10 cellular contexts compared by ENCODE assay signal in the genomic region with DNA sequence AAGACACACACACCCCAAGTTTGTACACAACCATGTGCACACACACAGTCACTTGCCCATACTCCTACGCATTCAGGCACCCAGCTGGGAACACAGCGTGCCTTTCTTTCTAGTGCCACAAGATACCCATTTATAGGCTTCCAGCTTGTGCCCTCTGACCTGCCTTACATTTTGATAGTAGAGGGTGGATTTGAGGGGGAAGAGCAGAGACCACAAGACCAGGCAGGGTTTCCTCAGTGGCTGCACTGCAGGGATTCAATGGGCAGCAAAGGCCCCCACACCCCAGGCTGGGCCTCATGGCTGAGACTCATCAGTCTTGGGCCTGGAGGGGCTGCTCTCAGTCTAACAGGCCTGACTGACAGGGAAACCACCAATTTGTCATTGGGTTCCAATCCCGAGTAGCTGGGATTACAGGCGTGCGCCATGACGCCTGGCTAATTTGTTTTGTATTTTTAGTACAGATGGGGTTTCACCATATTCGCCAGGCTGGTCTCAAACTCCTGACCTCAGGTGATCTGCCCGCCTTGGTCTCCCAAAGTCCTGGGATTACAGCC. TPM values are rescaled to one million over a fixed set of nuclear protein-coding genes. Genes with fewer than 3 reads are reported as not detected.
DNase-seq lines count a peak whose midpoint lies in the region; ATAC-seq, FAIRE-seq and TF ChIP-seq lines count a peak whose summit lies in the region.
"Had no signal": no experiment of that assay in that cellular context is flagged by ENCODE, and none has a peak within 500 bp of the region (broad histone marks: within the 10 kb centered on the region; RNA-seq: fewer than 3 reads in every experiment).

No MANE protein-coding gene starts in this region.

- no peaks in the 10 kb centered on the region for H3K9me3 ChIP-seq in heart left ventricle

- no peak for DNase-seq in heart left ventricle
- no peak for DNase-seq in Right ventricle myocardium inferior (ENCODE audit: missing footprints)
- peak; percentile 23 for DNase-seq in activated naive CD4-positive, alpha-beta T cell treated with anti-CD3 and anti-CD28 coated beads, Interleukin-2, amount 50 U/mL, for 16 hours
- DNase-seq in naive B cell = no peak
- DNase-seq in type B pancreatic cell (ENCODE audit: extremely low spot score, unreplicated experiment) = no peak
- no peak for DNase-seq in H54 (ENCODE audit: insufficient read length, low spot score)
- DNase-seq: AML-193 had no signal

- peaks cover 19 to 71% (median 46%) of the 10 kb centered on the region in 12 donors for H3K4me1 ChIP-seq in heart left ventricle

- peak overlapping the region; percentile 88 to 97 (median 92) for H3K4me3 Mint-ChIP-seq in naive B cell
- peak overlapping the region; percentile 40 for H3K4me3 Mint-ChIP-seq in type B pancreatic cell
- H3K4me3 Mint-ChIP-seq: neural progenitor cell had no signal

- H3K9me3 Mint-ChIP-seq in naive B cell (no peaks in the 10 kb centered on the region), type B pancreatic cell (no peaks in the 10 kb centered on the region)
- H3K9me3 Mint-ChIP-seq: neural progenitor cell had no signal

- ATAC-seq in heart left ventricle (no peak), Right ventricle myocardium inferior (no peak), naive B cell (ENCODE audit: low read depth in 2 of 2) (no peak), GM18870 (IDR thresholded peaks at IDR 0.05; ENCODE audit: unreplicated experiment) (no peak), HG03520 (IDR thresholded peaks at IDR 0.05; ENCODE audit: unreplicated experiment) (no peak)

- FAIRE-seq in H54 (lab: Jason Lieb, UNC) = no peak

- H3K27me3 Mint-ChIP-seq in naive B cell (no peaks in the 10 kb centered on the region), type B pancreatic cell (no peaks in the 10 kb centered on the region)

- H3K27me3 ChIP-seq in heart left ventricle = no peaks in the 10 kb centered on the region
- H3K27me3 ChIP-seq: neural progenitor cell had no signal

- H3K36me3 Mint-ChIP-seq in naive B cell (no peaks in the 10 kb centered on the region), type B pancreatic cell (no peaks in the 10 kb centered on the region)
- H3K36me3 Mint-ChIP-seq: neural progenitor cell had no signal

- peaks cover 47 to 67% (median 66%) of the 10 kb centered on the region in 3 donors for H3K4me1 Mint-ChIP-seq in naive B cell
- H3K4me1 Mint-ChIP-seq in type B pancreatic cell (ENCODE audit: unreplicated experiment) = peaks cover 46% of the 10 kb centered on the region

- H3K27ac Mint-ChIP-seq in naive B cell = peak overlapping the region; percentile 60 to 99 (median 98)
- peak overlapping the region; percentile 71 for H3K27ac Mint-ChIP-seq in type B pancreatic cell
- H3K27ac Mint-ChIP-seq: neural progenitor cell had no signal

- H3K4me3 ChIP-seq in heart left ventricle = peak overlapping the region in 1 of 12 donors; percentile 52
- H3K4me3 ChIP-seq: neural progenitor cell had no signal

- TF ChIP-seq CTCF in heart left ventricle (IDR thresholded peaks at IDR 0.05) (no peak), type B pancreatic cell (conservative IDR thresholded peaks at IDR 0.05) (no peak)

- intact Hi-C loops in heart left ventricle (cut with DNase I) (loop anchor here in 3 of 10 donors (2.0 to 5.0 kb wide), 3 partner anchors 46 to 51 kb away; partner anchors contain the start of gene PLEKHO2 (in 1 of the 3)), Right ventricle myocardium inferior (cut with DNase I) (no loop called here)

- H3K27ac ChIP-seq in heart left ventricle = peak overlapping the region; percentile 68 to 99 (median 88)
- H3K27ac ChIP-seq: neural progenitor cell had no signal

- 94 to 96% (median 95%) methylated on average over 8 of the region's 8 CpGs for WGBS in heart left ventricle, 4 donors

- no peaks in the 10 kb centered on the region for H3K36me3 ChIP-seq in heart left ventricle
- H3K36me3 ChIP-seq: neural progenitor cell had no signal

- TF ChIP-seq POLR2A in heart left ventricle (IDR thresholded peaks at IDR 0.05) (no peak), H54 (IDR thresholded peaks at IDR 0.05; ENCODE audit: low read depth, low read length) (no peak)

RNA-seq across cellular contexts. Expression of gene ANKDD1A, which starts 18.8 kb away (rescaled TPM):
- total RNA-seq in heart left ventricle (1 to 10 TPM in 5 of 9 donors, under 1 TPM in 4; 0.42 to 3.4 (median 1.1) TPM), Right ventricle myocardium inferior (1.1 TPM), type B pancreatic cell (ENCODE audit: low replicate concordance) (2.3 and 3.2 TPM in 2 replicates)
- polyA plus RNA-seq in heart left ventricle (1 to 10 TPM in 1 of 2 donors, under 1 TPM in 1; 0.88 to 1.2 TPM), naive B cell (ENCODE audit: low read depth in 6 of 6) (1 to 10 TPM in 3 of 6 donors, under 1 TPM in 2, not detected in 1; 0.14 to 3.3 (median 1.3) TPM)

RNA-seq across cellular contexts. Expression of gene PLEKHO2, which starts 51.2 kb away (rescaled TPM):
- total RNA-seq in heart left ventricle = 10 to 100 TPM in 3 of 9 donors, 1 to 10 TPM in 6; 7.0 to 50.8 (median 9.2) TPM
- 10 to 100 TPM in 1 of 2 donors, 1 to 10 TPM in 1; 5.3 to 13.4 TPM for polyA plus RNA-seq in heart left ventricle
- 10.4 TPM for total RNA-seq in Right ventricle myocardium inferior
- 10 to 100 TPM in 5 of 6 donors, 1 to 10 TPM in 1; 9.7 to 20.7 (median 14.4) TPM for polyA plus RNA-seq in naive B cell (ENCODE audit: low read depth in 6 of 6)
- total RNA-seq in type B pancreatic cell (ENCODE audit: low replicate concordance) = 10.1 and 11.2 TPM in 2 replicates
